19 cellular contexts compared by ENCODE assay signal in genomic region chr4:93414041-93414440, GRCh38.
"Had no signal": no experiment of that assay in that cellular context is flagged by ENCODE, and none has a peak within 500 bp of the region (broad histone marks: within the 10 kb centered on the region; RNA-seq: fewer than 3 reads in every experiment).

No MANE protein-coding gene starts in this region.

- H3K4me3 ChIP-seq: SJSA1 had no signal

- H3K9me3 ChIP-seq: SJSA1, SK-N-SH had no signal

- H3K4me1 ChIP-seq: SJSA1 had no signal

- H3K36me3 ChIP-seq: SJSA1 had no signal

- DNase-seq: KBM-7, MV-4-11, NCI-H1048, NCI-H1105, NCI-H1436 treated with DMSO at 0.1 percent for 48 hours, NCI-H187, NCI-H2029, NCI-H2081 treated with DMSO at 0.1 percent for 48 hours, NCI-H2227 treated with DMSO at 0.1 percent for 48 hours, NCI-H510A, NCI-H524 treated with DMSO at 0.1 percent for 48 hours, Right ventricle myocardium superior, RPMI8226, SIG-M5, SK-N-SH, SW 1271, T-cell had no signal

- ATAC-seq: T-cell had no signal

- H3K27ac ChIP-seq: HL-60, SJSA1 had no signal

- H3K27me3 ChIP-seq: SJSA1 had no signal
